ENCODE assay signal across 11 cellular contexts in the genomic region with DNA sequence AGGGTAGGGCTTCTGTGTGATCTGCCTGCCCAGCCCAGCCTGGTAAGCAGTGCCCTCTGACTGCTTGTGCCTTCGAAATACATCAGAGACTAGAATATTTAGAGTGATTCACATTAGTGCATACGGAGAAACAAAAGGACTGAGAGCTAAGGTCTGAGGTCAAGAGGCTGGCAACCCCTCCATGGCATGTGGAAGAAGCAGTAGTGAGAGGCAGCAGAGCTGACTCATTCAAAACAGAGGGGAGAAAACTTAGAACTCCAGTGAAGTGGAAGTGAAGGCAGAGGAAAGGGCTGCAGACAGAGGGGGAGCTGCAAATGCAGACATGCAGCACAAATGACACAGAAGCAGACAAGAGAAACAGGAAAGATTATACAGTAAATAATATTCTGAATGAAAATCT.
DNase-seq lines count a peak whose midpoint lies in the region; ATAC-seq and TF ChIP-seq lines count a peak whose summit lies in the region.
"Had no signal": no experiment of that assay in that cellular context is flagged by ENCODE, and none has a peak within 500 bp of the region (broad histone marks: within the 10 kb centered on the region; RNA-seq: fewer than 3 reads in every experiment).

No MANE protein-coding gene starts in this region.

- no peak for DNase-seq in activated naive CD4-positive, alpha-beta T cell treated with anti-CD3 and anti-CD28 coated beads, Interleukin-2, amount 10 ng/mL, durations not matched to agents 7 days and 5 days
- DNase-seq in activated naive CD4-positive, alpha-beta T cell treated with anti-CD3 and anti-CD28 coated beads, Interleukin-2, amount 50 U/mL, for 16 hours = no peak
- DNase-seq in SJSA1 (ENCODE audit: low read depth in 1 of 2, low spot score in 2 of 2) = peak; percentile 37 to 42
- peak; percentile 27 for DNase-seq in fibroblast of the aortic adventitia (ENCODE audit: low read depth)
- peak; percentile 10 for DNase-seq in stromal cell of bone marrow (ENCODE audit: low read depth)
- DNase-seq in activated CD4-positive, alpha-beta T cell treated with anti-CD3 and anti-CD28 coated beads for 1 hour = no peak
- no peak for DNase-seq in caudate nucleus (lab: John Stamatoyannopoulos, UW)
- DNase-seq: NCI-H526 treated with DMSO at 0.1 percent for 48 hours had no signal

- peak overlapping the region; percentile 79 for H3K27ac Mint-ChIP-seq in activated naive CD4-positive, alpha-beta T cell treated with anti-CD3 and anti-CD28 coated beads, Interleukin-2, amount 10 ng/mL, durations not matched to agents 7 days and 5 days
- H3K27ac Mint-ChIP-seq: memory B cell; T-helper 1 cell treated with Interleukin-12 subunit alpha and Interleukin-12 subunit beta and Interleukin-4 antibody, amounts not matched to agents 30 μg/mL and 1 μg/mL, for 36 hours had no signal

- no peaks in the 10 kb centered on the region for H3K36me3 ChIP-seq in SJSA1

- H3K4me1 Mint-ChIP-seq in activated naive CD4-positive, alpha-beta T cell treated with anti-CD3 and anti-CD28 coated beads, Interleukin-2, amount 10 ng/mL, durations not matched to agents 7 days and 5 days = no peaks in the 10 kb centered on the region
- H3K4me1 Mint-ChIP-seq: memory B cell had no signal

- no peak overlapping the region for H3K4me3 Mint-ChIP-seq in activated naive CD4-positive, alpha-beta T cell treated with anti-CD3 and anti-CD28 coated beads, Interleukin-2, amount 10 ng/mL, durations not matched to agents 7 days and 5 days
- H3K4me3 Mint-ChIP-seq: memory B cell; T-helper 1 cell treated with Interleukin-12 subunit alpha and Interleukin-12 subunit beta and Interleukin-4 antibody, amounts not matched to agents 30 μg/mL and 1 μg/mL, for 36 hours had no signal

- H3K27me3 ChIP-seq in SJSA1 (replicated peaks) = no peaks in the 10 kb centered on the region

- no peaks in the 10 kb centered on the region for H3K9me3 ChIP-seq in SJSA1 (replicated peaks)

- CTCF ChIA-PET in activated naive CD4-positive, alpha-beta T cell treated with anti-CD3 and anti-CD28 coated beads, Interleukin-2, amount 10 ng/mL, durations not matched to agents 7 days and 5 days (lab: Charles Lee) = interaction anchor here (4.3 kb wide), 1 partner anchor 199 kb away, joined by 24 read pairs; no protein-coding TSS in a partner anchor

- no peaks in the 10 kb centered on the region for H3K9me3 Mint-ChIP-seq in activated naive CD4-positive, alpha-beta T cell treated with anti-CD3 and anti-CD28 coated beads, Interleukin-2, amount 10 ng/mL, durations not matched to agents 7 days and 5 days
- H3K9me3 Mint-ChIP-seq: memory B cell; T-helper 1 cell treated with Interleukin-12 subunit alpha and Interleukin-12 subunit beta and Interleukin-4 antibody, amounts not matched to agents 30 μg/mL and 1 μg/mL, for 36 hours had no signal

- H3K4me1 ChIP-seq in SJSA1 (replicated peaks) = peaks cover 4% of the 10 kb centered on the region

- TF ChIP-seq CTCF in fibroblast of the aortic adventitia (IDR thresholded peaks at IDR 0.05; ENCODE audit: insufficient read depth, low read length) = no peak

- no peak for ATAC-seq in GM18858 (IDR thresholded peaks at IDR 0.05; ENCODE audit: unreplicated experiment)

- H3K4me3 ChIP-seq in SJSA1 = no peak overlapping the region
- H3K4me3 ChIP-seq in fibroblast of the aortic adventitia (ENCODE audit: low read depth, low read length) = no peak overlapping the region

- H3K36me3 Mint-ChIP-seq in activated naive CD4-positive, alpha-beta T cell treated with anti-CD3 and anti-CD28 coated beads, Interleukin-2, amount 10 ng/mL, durations not matched to agents 7 days and 5 days = peaks cover 18% of the 10 kb centered on the region

- H3K27me3 Mint-ChIP-seq in activated naive CD4-positive, alpha-beta T cell treated with anti-CD3 and anti-CD28 coated beads, Interleukin-2, amount 10 ng/mL, durations not matched to agents 7 days and 5 days = no peaks in the 10 kb centered on the region
- H3K27me3 Mint-ChIP-seq: memory B cell had no signal

- H3K27ac ChIP-seq in SJSA1 (no peak overlapping the region), caudate nucleus (ENCODE audit: low read depth, low read length) (no peak overlapping the region)

Comparison
In these comparisons a context has a peak if more than half of its experiments do, and no peak if none do; other contexts are left out.
1. DNase-seq: peak in SJSA1 (2 of 2), fibroblast of the aortic adventitia (single experiment) and stromal cell of bone marrow (single experiment); none in activated naive CD4-positive, alpha-beta T cell treated with anti-CD3 and anti-CD28 coated beads, Interleukin-2, amount 10 ng/mL, durations not matched to agents 7 days and 5 days (single experiment), activated naive CD4-positive, alpha-beta T cell treated with anti-CD3 and anti-CD28 coated beads, Interleukin-2, amount 50 U/mL, for 16 hours (single experiment), activated CD4-positive, alpha-beta T cell treated with anti-CD3 and anti-CD28 coated beads for 1 hour (single experiment) and caudate nucleus (0 of 61).